35 cellular contexts compared by ENCODE assay signal in genomic region chr4:79772510-79772909, GRCh38.
DNase-seq lines count a peak whose midpoint lies in the region; ATAC-seq, FAIRE-seq and TF ChIP-seq lines count a peak whose summit lies in the region.
"Had no signal": no experiment of that assay in that cellular context is flagged by ENCODE, and none has a peak within 500 bp of the region (broad histone marks: within the 10 kb centered on the region; RNA-seq: fewer than 3 reads in every experiment).

No MANE protein-coding gene starts in this region.

- POLR2A ChIA-PET in K562 (lab: Yijun Ruan, JAX), result no interaction called here
- POLR2A ChIA-PET in MCF 10A (lab: Yijun Ruan, JAX), result no interaction called here

- no peak overlapping the region for H3K14ac ChIP-seq in mesenchymal stem cell (ENCODE audit: low read length in 2 of 2)

- H3K79me2 ChIP-seq in K562 (ENCODE audit: control insufficient read depth, insufficient read depth, low read length), result no peaks in the 10 kb centered on the region

- no peaks in the 10 kb centered on the region for H3K4me1 Mint-ChIP-seq in MCF 10A (ENCODE audit: insufficient read depth, unreplicated experiment)
- H3K4me1 Mint-ChIP-seq: B cell; CD14-positive monocyte; CD4-positive, alpha-beta memory T cell; CD4-positive, CD25-positive, alpha-beta regulatory T cell; CD8-positive, alpha-beta memory T cell had no signal

- BruUV-seq in K562 (replicated peaks; lab: Mats Ljungman, UMichigan) (no TSS peak), MCF 10A (replicated peaks; lab: Mats Ljungman, UMichigan) (no TSS peak)

- H3K9ac ChIP-seq in K562 (ENCODE audit: insufficient read depth in 1 of 2, low read depth in 2 of 2, low read length in 2 of 2) (no peak overlapping the region), mesenchymal stem cell (ENCODE audit: low read length) (no peak overlapping the region)
- H3K9ac ChIP-seq: BLaER1; BLaER1 treated with 17β-estradiol and CSF1 and Interleukin-3, amounts not matched to agents 10 nM and 100 nM had no signal

- H3K9me1 ChIP-seq in K562 (ENCODE audit: control insufficient read depth, insufficient read depth, low read length), result no peaks in the 10 kb centered on the region

- intact Hi-C loops in K562 (cut with micrococcal nuclease), result no loop called here
- intact Hi-C loops in breast epithelium (cut with DNase I; ENCODE audit: low total_unique reads), result no loop called here
- intact Hi-C loops in MCF 10A (cut with micrococcal nuclease), result no loop called here

- no peak overlapping the region for H2BK12ac ChIP-seq in mesenchymal stem cell (ENCODE audit: low read length in 2 of 2)

- H3K4ac ChIP-seq in mesenchymal stem cell (ENCODE audit: low read depth in 1 of 2, low read length in 2 of 2), result no peak overlapping the region

- H3K36me3 ChIP-seq in K562 (ENCODE audit: control insufficient read depth, insufficient read depth, low read length) (no peaks in the 10 kb centered on the region), mesenchymal stem cell (ENCODE audit: control insufficient read depth in 1 of 2, insufficient read depth in 2 of 2, low read depth in 1 of 2, low read length in 2 of 2) (no peaks in the 10 kb centered on the region), breast epithelium (no peaks in the 10 kb centered on the region)
- H3K36me3 ChIP-seq: BE2C; BLaER1; BLaER1 treated with 17β-estradiol and CSF1 and Interleukin-3, amounts not matched to agents 10 nM and 100 nM had no signal

- H3K23ac ChIP-seq in mesenchymal stem cell (ENCODE audit: low read length in 2 of 2), result no peak overlapping the region

- no peaks in the 10 kb centered on the region for H4K20me1 ChIP-seq in K562 (replicated peaks; ENCODE audit: control insufficient read depth, insufficient read depth, low read length)
- H4K20me1 ChIP-seq: BLaER1; BLaER1 treated with 17β-estradiol and CSF1 and Interleukin-3, amounts not matched to agents 10 nM and 100 nM had no signal

- no peak for ATAC-seq in K562
- ATAC-seq: A549; CD8-positive, alpha-beta T cell had no signal

- no peak overlapping the region for H2BK120ac ChIP-seq in mesenchymal stem cell (ENCODE audit: low read depth, low read length)

- peak overlapping the region; percentile 8 for H2BK5ac ChIP-seq in mesenchymal stem cell (ENCODE audit: low read depth, low read length, poor library complexity, severe bottlenecking)

- H2BK15ac ChIP-seq in mesenchymal stem cell (ENCODE audit: low read depth, poor library complexity, severe bottlenecking), result no peak overlapping the region

- H2AFZ ChIP-seq in K562 (ENCODE audit: low read depth, low read length), result no peak overlapping the region
- H2AFZ ChIP-seq in mesenchymal stem cell (ENCODE audit: low read depth, low read length), result no peak overlapping the region

- H3K4me2 ChIP-seq in K562 (ENCODE audit: insufficient read depth, low read length) (no peak overlapping the region), mesenchymal stem cell (ENCODE audit: low read length, poor library complexity, severe bottlenecking) (no peak overlapping the region)
- H3K4me2 ChIP-seq: A549; BLaER1; BLaER1 treated with 17β-estradiol and CSF1 and Interleukin-3, amounts not matched to agents 10 nM and 100 nM had no signal

- H4K91ac ChIP-seq in mesenchymal stem cell (ENCODE audit: low read length), result no peak overlapping the region

- H3K4me1 ChIP-seq in K562 (replicated peaks in 1 of 2; ENCODE audit: control insufficient read depth in 2 of 2, insufficient read depth in 2 of 2, low read length in 2 of 2), result no peaks in the 10 kb centered on the region
- H3K4me1 ChIP-seq in mesenchymal stem cell (ENCODE audit: control insufficient read depth, insufficient read depth, low read depth, low read length), result no peaks in the 10 kb centered on the region
- H3K4me1 ChIP-seq in breast epithelium, result no peaks in the 10 kb centered on the region
- H3K4me1 ChIP-seq: A549; BE2C; BLaER1; BLaER1 treated with 17β-estradiol and CSF1 and Interleukin-3, amounts not matched to agents 10 nM and 100 nM; Caco-2 had no signal

- H3K27ac ChIP-seq in K562 (ENCODE audit: extremely low read depth, low read depth, low read length), result no peak overlapping the region
- H3K27ac ChIP-seq in mesenchymal stem cell (ENCODE audit: low read length, poor library complexity, severe bottlenecking), result no peak overlapping the region
- no peak overlapping the region for H3K27ac ChIP-seq in breast epithelium
- H3K27ac ChIP-seq: 22Rv1; A549; BLaER1; BLaER1 treated with 17β-estradiol and CSF1 and Interleukin-3, amounts not matched to agents 10 nM and 100 nM; C4-2B had no signal

- H3K27me3 Mint-ChIP-seq in MCF 10A (ENCODE audit: insufficient read depth, unreplicated experiment), result no peaks in the 10 kb centered on the region
- H3K27me3 Mint-ChIP-seq: B cell; CD4-positive, alpha-beta T cell had no signal

- no peak overlapping the region for H3K18ac ChIP-seq in mesenchymal stem cell (ENCODE audit: low read depth in 1 of 2, low read length in 2 of 2)

- no peak overlapping the region for H4K8ac ChIP-seq in mesenchymal stem cell (ENCODE audit: low read length)

- no peak overlapping the region for H3K27ac Mint-ChIP-seq in MCF 10A (ENCODE audit: low read depth, unreplicated experiment)
- H3K27ac Mint-ChIP-seq: B cell; CD14-positive monocyte; CD4-positive, alpha-beta memory T cell; CD4-positive, alpha-beta T cell; CD4-positive, CD25-positive, alpha-beta regulatory T cell; CD8-positive, alpha-beta memory T cell; CD8-positive, alpha-beta T cell had no signal

- H3K27me3 ChIP-seq in K562 (ENCODE audit: control insufficient read depth in 2 of 2, insufficient read depth in 2 of 2, low read length in 2 of 2), result no peaks in the 10 kb centered on the region
- no peaks in the 10 kb centered on the region for H3K27me3 ChIP-seq in mesenchymal stem cell (ENCODE audit: control insufficient read depth in 1 of 2, insufficient read depth in 1 of 2, low read length in 2 of 2)
- no peaks in the 10 kb centered on the region for H3K27me3 ChIP-seq in breast epithelium
- H3K27me3 ChIP-seq: BE2C; BLaER1; BLaER1 treated with 17β-estradiol and CSF1 and Interleukin-3, amounts not matched to agents 10 nM and 100 nM had no signal

- no peak for TF ChIP-seq CTCF in K562 (IDR thresholded peaks at IDR 0.05 in 2 of 3, conservative IDR thresholded peaks at IDR 0.05 in 1 of 3; ENCODE audit: insufficient read depth in 2 of 3, low read depth in 1 of 3, low read length in 3 of 3)
- TF ChIP-seq CTCF in breast epithelium (IDR thresholded peaks at IDR 0.05), result no peak
- no peak for TF ChIP-seq CTCF in MCF 10A (IDR thresholded peaks at IDR 0.05; ENCODE audit: unreplicated experiment)

- in situ Hi-C loops in K562 (cut with MboI), result no loop called here

- no peak for TF ChIP-seq EP300 in K562 (IDR thresholded peaks at IDR 0.05; ENCODE audit: low read length)

- TF ChIP-seq RAD21 in K562 (CRISPR knock-in tag; conservative IDR thresholded peaks at IDR 0.05 in 1 of 2, IDR thresholded peaks at IDR 0.05 in 1 of 2), result no peak

- no peaks in the 10 kb centered on the region for H3K36me3 Mint-ChIP-seq in MCF 10A (ENCODE audit: insufficient read depth, unreplicated experiment)
- H3K36me3 Mint-ChIP-seq: CD14-positive monocyte; CD4-positive, CD25-positive, alpha-beta regulatory T cell; CD8-positive, alpha-beta T cell had no signal

- H3K9me3 ChIP-seq in K562 (replicated peaks; ENCODE audit: control insufficient read depth, insufficient read depth, low read depth, low read length), result no peaks in the 10 kb centered on the region; the same call in 1 of the 2 replicates
- H3K9me3 ChIP-seq in mesenchymal stem cell (ENCODE audit: control insufficient read depth, low read length), result peaks cover 61% of the 10 kb centered on the region
- H3K9me3 ChIP-seq in breast epithelium, result peaks cover 13 to 26% of the 10 kb centered on the region in 2 donors
- H3K9me3 ChIP-seq: A549, BE2C, Caco-2 had no signal

- H3K4me3 ChIP-seq in K562, result no peak overlapping the region
- H3K4me3 ChIP-seq in mesenchymal stem cell (ENCODE audit: insufficient read depth in 1 of 2, low read depth in 1 of 2, low read length in 2 of 2), result no peak overlapping the region
- no peak overlapping the region for H3K4me3 ChIP-seq in breast epithelium
- H3K4me3 ChIP-seq: A549; BLaER1; BLaER1 treated with 17β-estradiol and CSF1 and Interleukin-3, amounts not matched to agents 10 nM and 100 nM had no signal

- H2AK5ac ChIP-seq in mesenchymal stem cell (ENCODE audit: low read length, severe bottlenecking), result no peak overlapping the region

- TF ChIP-seq POLR2A in K562 (conservative IDR thresholded peaks at IDR 0.05) (no peak), breast epithelium (IDR thresholded peaks at IDR 0.05) (no peak)

- H3K4me3 Mint-ChIP-seq in MCF 10A (ENCODE audit: unreplicated experiment), result no peak overlapping the region
- H3K4me3 Mint-ChIP-seq: B cell; CD14-positive monocyte; CD4-positive, alpha-beta memory T cell; CD4-positive, alpha-beta T cell; CD4-positive, CD25-positive, alpha-beta regulatory T cell; CD8-positive, alpha-beta memory T cell; CD8-positive, alpha-beta T cell had no signal

- no peak for DNase-seq in K562 (ENCODE audit: extremely low read depth in 1 of 4, low spot score in 3 of 4)
- no peak for DNase-seq in mesenchymal stem cell
- DNase-seq in activated CD4-positive, alpha-beta T cell treated with anti-CD3 and anti-CD28 coated beads, Interleukin-2, amount 50 U/mL, for 1 hour, result no peak
- no peak for DNase-seq in breast epithelium (ENCODE audit: low spot score in 2 of 2)
- no peak for DNase-seq in MCF 10A (ENCODE audit: unreplicated experiment)
- DNase-seq: 8988T; ACHN; AML-193; BE2C; C1 segment of cervical spinal cord; Caco-2; Calu3; CD4-positive, alpha-beta memory T cell; CD4-positive, alpha-beta T cell; CD4-positive, CD25-positive, alpha-beta regulatory T cell; CD8-positive, alpha-beta memory T cell; CD8-positive, alpha-beta T cell; COR-L47; DMS 273 treated with DMSO at 0.1 percent for 48 hours; DMS153; DMS53; DMS79; DMS79 treated with DMSO at 0.1 percent for 48 hours; DND-41; EL had no signal

- peaks cover 14% of the 10 kb centered on the region for H3K9me3 Mint-ChIP-seq in MCF 10A (ENCODE audit: unreplicated experiment)

- CTCF ChIA-PET in K562 (lab: Yijun Ruan, JAX; ENCODE audit: low intra/inter-chr PET ratio) (no interaction called here), MCF 10A (lab: Yijun Ruan, JAX) (no interaction called here)

- no peak for FAIRE-seq in K562 (lab: Jason Lieb, UNC)
- FAIRE-seq in colon (lab: Jason Lieb, UNC), result peak; percentile 24
- FAIRE-seq: A204.1, A549, D721Med had no signal

- H3K79me1 ChIP-seq in mesenchymal stem cell (replicated peaks; ENCODE audit: low read length, poor library complexity, severe bottlenecking), result no peaks in the 10 kb centered on the region
